In the genomic region with DNA sequence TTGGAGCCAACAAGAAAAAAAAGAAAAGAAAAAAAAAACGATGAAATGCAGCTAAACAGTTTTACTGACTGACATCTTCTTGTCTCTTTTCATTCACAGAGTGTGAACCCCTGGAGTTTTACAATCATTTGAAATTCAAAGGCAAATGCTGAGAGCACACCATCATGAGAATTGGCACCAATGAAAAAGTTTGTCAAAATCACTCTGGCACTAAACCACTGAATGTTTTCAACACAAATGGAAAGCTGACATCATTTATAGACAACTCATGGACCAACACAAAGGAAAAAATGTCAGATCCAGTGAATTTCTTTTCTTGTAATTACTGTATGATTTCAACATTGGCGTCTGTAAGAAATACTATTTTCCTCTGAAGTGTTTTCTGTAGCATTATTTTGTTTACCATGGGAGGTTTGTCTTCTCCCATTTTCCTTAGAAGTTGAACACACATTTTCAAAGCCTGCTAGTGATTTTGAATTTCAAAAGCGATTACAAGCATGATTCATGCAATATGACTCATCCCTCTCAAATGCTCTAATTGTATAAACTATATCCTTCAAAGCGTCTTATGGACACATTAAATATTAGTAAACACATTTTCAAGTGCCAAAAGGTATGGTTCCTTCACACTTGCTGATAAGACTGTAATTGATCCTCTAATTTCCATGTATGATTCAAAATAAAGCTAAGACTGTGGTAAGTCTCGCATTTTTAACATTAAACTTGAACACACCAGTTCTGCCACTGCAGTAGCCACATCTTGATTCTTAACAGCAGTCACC, we compare ENCODE assay signal across 15 cellular contexts.
A peak's percentile ranks its signal among the peaks of the same experiment; 100 is the strongest.
DNase-seq lines count a peak whose midpoint lies in the region; ATAC-seq, FAIRE-seq and TF ChIP-seq lines count a peak whose summit lies in the region.
"Had no signal": no experiment of that assay in that cellular context is flagged by ENCODE, and none has a peak within 500 bp of the region (broad histone marks: within the 10 kb centered on the region; RNA-seq: fewer than 3 reads in every experiment).

No MANE protein-coding gene starts in this region.

- no peak for ATAC-seq in HG03521 (IDR thresholded peaks at IDR 0.05; ENCODE audit: unreplicated experiment)

- no peak for TF ChIP-seq POLR2A in GM12891 (IDR thresholded peaks at IDR 0.05; ENCODE audit: low read depth, low read length)

- no peak overlapping the region for H3K4me3 ChIP-seq in astrocyte of the cerebellum (ENCODE audit: low read depth, low read length)
- H3K4me3 ChIP-seq: tibial artery had no signal

- FAIRE-seq in GM12891 (lab: Jason Lieb, UNC), result no peak
- FAIRE-seq: keratinocyte had no signal

- DNase-seq in Ammon's horn (ENCODE audit: low spot score) (peak; percentile 18), M059J (ENCODE audit: low read depth) (peak; percentile 4), astrocyte of the cerebellum (ENCODE audit: low read depth) (peak; percentile 37), kidney tubule cell (ENCODE audit: low spot score) (peak; percentile 57), GM12891 (ENCODE audit: insufficient read length, low spot score) (no peak), NCI-H1436 treated with DMSO at 0.1 percent for 48 hours (lab: John Stamatoyannopoulos, UW) (no peak), RPMI8226 (no peak)
- DNase-seq: activated CD4-positive, CD25-positive, alpha-beta regulatory T cell treated with anti-CD3 and anti-CD28 coated beads, Interleukin-2, amount 50 U/mL, for 72 hours; dermis blood vessel endothelial cell; KBM-7; NCI-H1436; NK-92 treated with Interleukin-12 subunit alpha and Interleukin-12 subunit beta, amount 100 ng/mL, for 24 hours; tibial artery had no signal

- in situ Hi-C loops in astrocyte of the cerebellum (cut with HindIII; ENCODE audit: low sequenced_read_pairs), result no loop called here

- TF ChIP-seq CTCF in astrocyte of the cerebellum (IDR thresholded peaks at IDR 0.05; ENCODE audit: low read depth, low read length, missing control alignments), result no peak

TF ChIP-seq in GM12891, 5 proteins besides CTCF, POLR2A, EP300 and RAD21:
- no peak for TF ChIP-seq TAF1 (IDR thresholded peaks at IDR 0.05; ENCODE audit: low read depth, low read length)
- no peak for TF ChIP-seq POU2F2 (IDR thresholded peaks at IDR 0.05; ENCODE audit: low read depth, low read length)
- no peak for TF ChIP-seq SPI1 (IDR thresholded peaks at IDR 0.05; ENCODE audit: low read depth, low read length)

Comparison
In these comparisons a context has a peak if more than half of its experiments do, and no peak if none do; other contexts are left out.
1. DNase-seq: peak in Ammon's horn (single experiment), M059J (single experiment), astrocyte of the cerebellum (single experiment) and kidney tubule cell (single experiment); none in GM12891 (single experiment), NCI-H1436 treated with DMSO at 0.1 percent for 48 hours (single experiment) and RPMI8226 (single experiment).